Comparison of ENCODE assay signal across 1 cellular context in genomic region chr2:27369471-27370025, GRCh38.
TF ChIP-seq lines count a peak whose summit lies in the region.

No MANE protein-coding gene starts in this region.

TF ChIP-seq in endothelial cell of umbilical vein, 7 proteins besides CTCF, POLR2A, EP300 and RAD21:
- TF ChIP-seq JUN (IDR thresholded peaks at IDR 0.05; ENCODE audit: borderline replicate concordance, insufficient read depth, insufficient read length, low read depth) (no peak), GATA2 (IDR thresholded peaks at IDR 0.05; ENCODE audit: insufficient read depth, insufficient read length, low read depth, low read length) (no peak), MYC (IDR thresholded peaks at IDR 0.05; ENCODE audit: low read depth, low read length) (no peak), MAX (IDR thresholded peaks at IDR 0.05; ENCODE audit: insufficient read depth, insufficient read length) (no peak), POLR2AphosphoS5 (IDR thresholded peaks at IDR 0.05; ENCODE audit: insufficient read depth, low read depth, low read length) (no peak)
